ENCODE assay signal across 14 cellular contexts in the genomic region with DNA sequence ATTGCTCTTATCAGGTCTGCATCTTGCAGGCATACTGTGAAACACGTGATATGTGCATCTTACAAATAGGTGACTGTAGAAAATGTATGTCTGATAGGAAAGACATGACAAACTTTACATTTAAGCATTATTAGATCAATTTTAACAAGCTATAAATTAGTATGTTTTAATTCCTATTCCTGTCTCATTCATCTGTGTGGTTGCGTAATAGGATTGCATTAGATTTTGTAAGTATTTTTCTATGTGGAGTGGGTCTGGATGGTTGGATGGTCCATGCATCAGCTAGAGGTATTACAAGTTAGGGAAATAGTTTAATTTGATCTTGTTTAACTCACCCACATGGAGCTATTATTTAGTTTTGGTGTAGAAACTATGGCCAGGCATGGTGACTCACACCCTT.
"Had no signal": no experiment of that assay in that cellular context is flagged by ENCODE, and none has a peak within 500 bp of the region (broad histone marks: within the 10 kb centered on the region; RNA-seq: fewer than 3 reads in every experiment).

No MANE protein-coding gene starts in this region.

- DNase-seq: activated CD4-positive, alpha-beta T cell treated with anti-CD3 and anti-CD28 coated beads for 48 hours; activated naive CD4-positive, alpha-beta T cell treated with Interleukin-2 at 50 U/mL for 16 hours; adrenal gland; central memory CD4-positive, alpha-beta T cell; cortex of kidney; effector memory CD8-positive, alpha-beta T cell; left colon; naive thymus-derived CD4-positive, alpha-beta T cell; thyroid gland had no signal

- H3K4me3 ChIP-seq: adrenal gland, right atrium auricular region, smooth muscle cell, thyroid gland, vagina had no signal

- ATAC-seq: effector memory CD8-positive, alpha-beta T cell; left colon; naive thymus-derived CD4-positive, alpha-beta T cell; stimulated activated effector memory CD8-positive, alpha-beta T cell treated with anti-CD3 and anti-CD28 coated beads, Interleukin-12 subunit alpha, Interleukin-12 subunit beta, amount 100 ng/mL, for 72 hours; WTC11 had no signal
